ENCODE assay signal across 25 cellular contexts in the genomic region with DNA sequence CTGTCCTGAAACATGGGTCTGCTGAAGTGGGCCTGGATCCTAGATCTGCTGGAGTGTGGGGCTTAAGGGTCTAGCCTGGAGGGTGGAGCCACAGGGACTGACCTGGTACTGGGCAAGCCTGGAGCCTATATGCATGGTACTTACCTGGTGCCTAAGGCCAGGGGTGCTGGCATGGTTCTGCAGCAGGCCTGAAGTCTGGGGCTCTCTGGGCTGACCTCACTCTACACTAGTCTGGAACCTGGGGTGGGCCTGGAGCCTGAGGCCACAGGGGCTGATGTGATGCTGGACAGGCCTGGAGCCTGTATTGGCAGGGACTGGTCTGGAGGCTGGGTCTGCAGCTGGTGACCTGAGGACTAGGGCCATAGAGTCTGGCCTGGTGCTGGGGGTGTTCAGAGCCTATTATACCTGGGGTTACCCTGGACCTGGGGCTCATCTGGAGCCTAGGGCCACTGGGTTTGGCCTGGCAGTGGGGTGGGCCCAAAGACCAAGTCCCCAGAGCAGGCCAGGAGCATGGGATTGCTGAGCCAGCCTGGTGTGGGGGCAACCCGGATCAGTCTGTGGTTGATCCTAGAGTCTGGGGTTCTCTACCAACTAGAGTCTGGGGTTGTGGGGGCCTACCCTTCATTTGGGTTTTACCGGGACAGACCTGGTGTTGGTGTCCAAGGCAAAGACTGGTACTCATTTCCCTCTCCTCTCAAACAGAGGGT.
"Had no signal": no experiment of that assay in that cellular context is flagged by ENCODE, and none has a peak within 500 bp of the region (broad histone marks: within the 10 kb centered on the region; RNA-seq: fewer than 3 reads in every experiment).

No MANE protein-coding gene starts in this region.

- FAIRE-seq: colon had no signal

- H3K27ac ChIP-seq: ascending aorta, brain microvascular endothelial cell, hepatocyte, psoas muscle, right atrium auricular region, SK-N-MC, thoracic aorta, WERI-Rb-1 had no signal

- H2AFZ ChIP-seq: hepatocyte had no signal

- H3K27me3 Mint-ChIP-seq: type B pancreatic cell had no signal

- H3K36me3 ChIP-seq: ascending aorta, brain microvascular endothelial cell, right atrium auricular region, thoracic aorta, WERI-Rb-1 had no signal

- DNase-seq: activated CD4-positive, alpha-beta T cell treated with anti-CD3 and anti-CD28 coated beads for 1 hour; activated CD4-positive, alpha-beta T cell treated with anti-CD3 and anti-CD28 coated beads, Interleukin-2, amount 50 U/mL, for 1 hour; activated CD8-positive, alpha-beta T cell treated with anti-CD3 and anti-CD28 coated beads, Interleukin-2, amount 10 ng/mL, durations not matched to agents 7 days and 5 days; activated gamma-delta T cell; activated naive CD4-positive, alpha-beta T cell treated with anti-CD3 and anti-CD28 coated beads, Interleukin-2, amount 50 U/mL, for 16 hours; brain microvascular endothelial cell; central memory CD4-positive, alpha-beta T cell; effector memory CD4-positive, alpha-beta T cell; foreskin melanocyte; glutamatergic neuron; immature natural killer cell; kidney glomerular epithelial cell; left ventricle myocardium superior; occipital lobe; psoas muscle; WERI-Rb-1 had no signal

- H3K27me3 ChIP-seq: ascending aorta, brain microvascular endothelial cell, hepatocyte, right atrium auricular region had no signal

- H3K9me3 ChIP-seq: ascending aorta, psoas muscle, right atrium auricular region, thoracic aorta had no signal

- H3K4me3 ChIP-seq: ascending aorta, hepatocyte, psoas muscle, right atrium auricular region, SK-N-MC, thoracic aorta had no signal

- H3K4me2 ChIP-seq: hepatocyte had no signal

- H3K4me3 Mint-ChIP-seq: activated CD8-positive, alpha-beta T cell treated with anti-CD3 and anti-CD28 coated beads, Interleukin-2, amount 10 ng/mL, durations not matched to agents 7 days and 5 days; activated T-helper 1 cell treated with anti-CD3 and anti-CD28 coated beads, Interleukin-12 subunit alpha, Interleukin-12 subunit beta, Interleukin-2, Interleukin-4 antibody, amounts not matched to agents 30 ng/mL and 10 ng/mL and 1 ng/mL, durations not matched to agents 14 hours and 24 hours and 36 hours; immature natural killer cell; neural crest cell; type B pancreatic cell had no signal

- H3K79me2 ChIP-seq: hepatocyte had no signal

- H3K4me1 ChIP-seq: ascending aorta, psoas muscle, right atrium auricular region had no signal

- H3K27ac Mint-ChIP-seq: activated CD8-positive, alpha-beta T cell treated with anti-CD3 and anti-CD28 coated beads, Interleukin-2, amount 10 ng/mL, durations not matched to agents 7 days and 5 days; activated T-helper 1 cell treated with anti-CD3 and anti-CD28 coated beads, Interleukin-12 subunit alpha, Interleukin-12 subunit beta, Interleukin-2, Interleukin-4 antibody, amounts not matched to agents 30 ng/mL and 10 ng/mL and 1 ng/mL, durations not matched to agents 14 hours and 24 hours and 36 hours; immature natural killer cell; type B pancreatic cell had no signal

- ATAC-seq: activated CD8-positive, alpha-beta T cell treated with anti-CD3 and anti-CD28 coated beads, Interleukin-2, amount 10 ng/mL, durations not matched to agents 7 days and 5 days; left ventricle myocardium superior; psoas muscle had no signal

- H3K4me1 Mint-ChIP-seq: neural crest cell had no signal
